9 cellular contexts compared by ENCODE assay signal in genomic region chr2:5695641-5696350, GRCh38.
DNase-seq lines count a peak whose midpoint lies in the region; ATAC-seq and TF ChIP-seq lines count a peak whose summit lies in the region.
"Had no signal": no experiment of that assay in that cellular context is flagged by ENCODE, and none has a peak within 500 bp of the region (broad histone marks: within the 10 kb centered on the region; RNA-seq: fewer than 3 reads in every experiment).

No MANE protein-coding gene starts in this region.

- TF ChIP-seq CTCF in astrocyte of the cerebellum (IDR thresholded peaks at IDR 0.05; ENCODE audit: low read depth, low read length, missing control alignments): peak; percentile 18

- H3K36me3 ChIP-seq in HUES6 (ENCODE audit: control insufficient read depth, insufficient read depth, low read length): no peaks in the 10 kb centered on the region
- no peaks in the 10 kb centered on the region for H3K36me3 ChIP-seq in muscle layer of colon (ENCODE audit: insufficient read depth, low read length)

- H3K4me3 ChIP-seq in HUES6 (ENCODE audit: low read depth, low read length) (peak overlapping the region; percentile 91), astrocyte of the cerebellum (ENCODE audit: low read depth, low read length) (peak overlapping the region; percentile 69), muscle layer of colon (ENCODE audit: low read depth in 1 of 2, low read length in 2 of 2) (peak overlapping the region; percentile 53 to 71)

- peaks cover 11% of the 10 kb centered on the region for H3K27me3 ChIP-seq in HUES6 (ENCODE audit: control insufficient read depth, insufficient read depth, low read length)
- peaks cover 0 to 32% of the 10 kb centered on the region in 2 donors for H3K27me3 ChIP-seq in muscle layer of colon (ENCODE audit: control insufficient read depth in 1 of 2, insufficient read depth in 2 of 2, low read length in 2 of 2)

- H3K9me3 ChIP-seq in HUES6 (ENCODE audit: control insufficient read depth, insufficient read depth, low read depth, low read length): no peaks in the 10 kb centered on the region
- H3K9me3 ChIP-seq in muscle layer of colon (ENCODE audit: low read length): no peaks in the 10 kb centered on the region

- H3K4me1 ChIP-seq in HUES6 (ENCODE audit: control insufficient read depth, insufficient read depth, low read length) (peaks cover 28% of the 10 kb centered on the region), muscle layer of colon (ENCODE audit: insufficient read depth, low read length) (no peaks in the 10 kb centered on the region)

- in situ Hi-C loops in astrocyte of the cerebellum (cut with HindIII; ENCODE audit: low sequenced_read_pairs): no loop called here

- ATAC-seq in HG03439 (IDR thresholded peaks at IDR 0.05; ENCODE audit: unreplicated experiment) (no peak), GM18907 (IDR thresholded peaks at IDR 0.05; ENCODE audit: unreplicated experiment) (no peak), GM21786 (IDR thresholded peaks at IDR 0.05; ENCODE audit: unreplicated experiment) (no peak)

- DNase-seq in COLO668 (lab: John Stamatoyannopoulos, UW; ENCODE audit: unreplicated experiment) (peak; percentile 62), astrocyte of the cerebellum (ENCODE audit: low read depth) (no peak)
- DNase-seq in activated naive CD4-positive, alpha-beta T cell (lab: John Stamatoyannopoulos, UW): no peak
- DNase-seq: activated CD8-positive, alpha-beta memory T cell treated with anti-CD3 and anti-CD28 coated beads, Interleukin-2, amount 50 U/mL, for 48 hours had no signal

- peak overlapping the region; percentile 74; the same call in 1 of the 2 replicates for H3K27ac ChIP-seq in HUES6 (ENCODE audit: low read depth, low read length)
- H3K27ac ChIP-seq in muscle layer of colon (ENCODE audit: low read depth, low read length): peak overlapping the region; percentile 79

- peak overlapping the region; percentile 82 for H3K9ac ChIP-seq in HUES6 (ENCODE audit: low read length)
- peak overlapping the region; percentile 33 for H3K9ac ChIP-seq in muscle layer of colon (ENCODE audit: low read length)
